ENCODE assay signal across 9 cellular contexts in the genomic region with DNA sequence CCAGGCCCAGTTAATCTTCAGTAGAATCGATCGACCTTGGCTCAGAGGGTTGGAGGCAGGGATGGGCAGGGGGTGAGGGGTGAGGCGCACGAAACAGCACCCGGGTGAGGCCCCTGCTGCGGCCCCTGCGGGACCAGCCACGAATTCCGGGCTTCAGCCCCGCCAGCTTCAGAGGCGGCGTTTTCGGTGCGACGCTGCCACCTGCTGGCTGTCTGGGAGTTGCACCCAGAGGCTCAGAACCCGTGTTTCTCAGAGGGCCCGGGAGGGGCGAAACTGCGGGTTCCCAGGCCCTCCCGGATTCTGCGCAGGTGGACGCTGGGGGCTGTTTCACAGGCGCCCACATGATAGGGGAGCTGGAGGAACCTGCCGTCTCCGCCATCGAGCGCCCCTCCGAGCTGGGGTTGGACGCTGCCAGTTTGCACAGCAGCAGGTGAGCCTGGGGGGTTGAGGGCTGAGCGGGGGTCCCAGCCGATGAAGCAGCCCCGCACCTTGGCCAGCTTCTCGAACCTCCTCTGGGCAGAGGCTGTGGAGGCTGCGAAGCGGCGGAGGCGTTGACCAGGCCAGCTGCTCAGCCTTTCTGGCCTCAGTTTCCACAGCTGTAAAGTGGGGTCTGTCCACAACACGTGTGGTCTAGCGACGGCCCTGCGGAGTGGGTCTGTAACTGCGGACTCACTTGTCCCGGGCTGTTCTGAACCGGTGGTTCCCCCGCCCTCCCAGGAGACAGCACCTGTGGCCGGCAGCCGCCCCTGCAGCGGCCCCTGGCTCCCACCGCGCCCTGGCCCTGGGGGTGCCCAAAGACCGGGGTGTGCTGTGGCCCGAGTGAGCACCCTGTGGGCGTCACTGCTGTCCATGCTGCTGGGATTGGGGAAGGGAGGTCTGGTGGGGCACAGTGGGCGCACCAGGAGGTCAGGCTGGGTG. TPM values are rescaled to one million over a fixed set of nuclear protein-coding genes. Genes with fewer than 3 reads are reported as not detected.
DNase-seq lines count a peak whose midpoint lies in the region; ATAC-seq and TF ChIP-seq lines count a peak whose summit lies in the region.
"Had no signal": no experiment of that assay in that cellular context is flagged by ENCODE, and none has a peak within 500 bp of the region (broad histone marks: within the 10 kb centered on the region; RNA-seq: fewer than 3 reads in every experiment).

No MANE protein-coding gene starts in this region.

- no peaks in the 10 kb centered on the region for H4K20me1 ChIP-seq in osteoblast (ENCODE audit: insufficient read depth, low read length)

- no peak overlapping the region for H3K4me3 Mint-ChIP-seq in activated T-helper 1 cell treated with anti-CD3 and anti-CD28 coated beads, Interleukin-12 subunit alpha, Interleukin-12 subunit beta, Interleukin-2, Interleukin-4 antibody, amounts not matched to agents 30 ng/mL and 10 ng/mL and 1 ng/mL, durations not matched to agents 14 hours and 24 hours and 36 hours

- intact Hi-C loops in activated T-helper 1 cell treated with anti-CD3 and anti-CD28 coated beads, Interleukin-12 subunit alpha, Interleukin-12 subunit beta, Interleukin-2, Interleukin-4 antibody, amounts not matched to agents 30 ng/mL and 10 ng/mL and 1 ng/mL, durations not matched to agents 14 hours and 24 hours and 36 hours (cut with micrococcal nuclease), result loop anchor here (1.0 to 5.0 kb wide), 5 partner anchors 37 to 168 kb away; no protein-coding TSS in a partner anchor

- peaks cover 17% of the 10 kb centered on the region for H3K9me3 Mint-ChIP-seq in activated T-helper 1 cell treated with anti-CD3 and anti-CD28 coated beads, Interleukin-12 subunit alpha, Interleukin-12 subunit beta, Interleukin-2, Interleukin-4 antibody, amounts not matched to agents 30 ng/mL and 10 ng/mL and 1 ng/mL, durations not matched to agents 14 hours and 24 hours and 36 hours

- H3K4me1 ChIP-seq in osteoblast (ENCODE audit: insufficient read depth, low read length) (no peaks in the 10 kb centered on the region), tibial nerve (peaks cover 0 to 46% (median 6%) of the 10 kb centered on the region in 4 donors)

- no peak for TF ChIP-seq POLR2A in tibial nerve (IDR thresholded peaks at IDR 0.05)

- TF ChIP-seq EP300 in tibial nerve (IDR thresholded peaks at IDR 0.05), result no peak

- peak; percentile 46 for ATAC-seq in GM21526 (IDR thresholded peaks at IDR 0.05; ENCODE audit: low FRiP score, unreplicated experiment)

- no peak overlapping the region for H2AFZ ChIP-seq in osteoblast (ENCODE audit: low read length)

- H3K36me3 ChIP-seq in osteoblast (ENCODE audit: insufficient read depth, low read length) (no peaks in the 10 kb centered on the region), tibial nerve (no peaks in the 10 kb centered on the region)

- H3K27ac ChIP-seq in osteoblast (ENCODE audit: low read depth, low read length), result no peak overlapping the region
- no peak overlapping the region for H3K27ac ChIP-seq in tibial nerve

- DNase-seq in EH (ENCODE audit: low read depth) (peak; percentile 63), HuH-7.5 (ENCODE audit: low spot score) (peak; percentile 99), RKO (ENCODE audit: low spot score) (peak; percentile 75), fibroblast of the conjunctiva (ENCODE audit: low read depth) (peak; percentile 32), osteoblast (ENCODE audit: insufficient read length, low spot score, missing footprints) (peak; percentile 100), tibial nerve (ENCODE audit: low spot score in 2 of 2) (peak; percentile 31 to 68)
- peak; percentile 71 for DNase-seq in activated T-helper 1 cell treated with anti-CD3 and anti-CD28 coated beads, Interleukin-12 subunit alpha, Interleukin-12 subunit beta, Interleukin-2, Interleukin-4 antibody, amounts not matched to agents 30 ng/mL and 10 ng/mL and 1 ng/mL, durations not matched to agents 14 hours and 24 hours and 36 hours (ENCODE audit: low spot score)

- H3K4me3 ChIP-seq in osteoblast (ENCODE audit: insufficient read depth, low read length) (no peak overlapping the region), tibial nerve (no peak overlapping the region)

- H3K36me3 Mint-ChIP-seq in activated T-helper 1 cell treated with anti-CD3 and anti-CD28 coated beads, Interleukin-12 subunit alpha, Interleukin-12 subunit beta, Interleukin-2, Interleukin-4 antibody, amounts not matched to agents 30 ng/mL and 10 ng/mL and 1 ng/mL, durations not matched to agents 14 hours and 24 hours and 36 hours (ENCODE audit: low read depth), result peaks cover 9% of the 10 kb centered on the region

- no peaks in the 10 kb centered on the region for H3K79me2 ChIP-seq in osteoblast (ENCODE audit: insufficient read depth, low read length)

- H3K4me2 ChIP-seq in osteoblast (ENCODE audit: insufficient read depth, low read length), result no peak overlapping the region

- peak overlapping the region; percentile 55 for H3K27ac Mint-ChIP-seq in activated T-helper 1 cell treated with anti-CD3 and anti-CD28 coated beads, Interleukin-12 subunit alpha, Interleukin-12 subunit beta, Interleukin-2, Interleukin-4 antibody, amounts not matched to agents 30 ng/mL and 10 ng/mL and 1 ng/mL, durations not matched to agents 14 hours and 24 hours and 36 hours

- peaks cover 7% of the 10 kb centered on the region for H3K4me1 Mint-ChIP-seq in activated T-helper 1 cell treated with anti-CD3 and anti-CD28 coated beads, Interleukin-12 subunit alpha, Interleukin-12 subunit beta, Interleukin-2, Interleukin-4 antibody, amounts not matched to agents 30 ng/mL and 10 ng/mL and 1 ng/mL, durations not matched to agents 14 hours and 24 hours and 36 hours (ENCODE audit: low read depth)

- peaks cover 66% of the 10 kb centered on the region for H3K27me3 Mint-ChIP-seq in activated T-helper 1 cell treated with anti-CD3 and anti-CD28 coated beads, Interleukin-12 subunit alpha, Interleukin-12 subunit beta, Interleukin-2, Interleukin-4 antibody, amounts not matched to agents 30 ng/mL and 10 ng/mL and 1 ng/mL, durations not matched to agents 14 hours and 24 hours and 36 hours (ENCODE audit: insufficient read depth)

- H3K27me3 ChIP-seq in osteoblast (ENCODE audit: insufficient read depth, low read length) (peaks cover 92% of the 10 kb centered on the region), tibial nerve (peaks cover 0 to 96% of the 10 kb centered on the region in 2 donors)

- H3K9me3 ChIP-seq in osteoblast (ENCODE audit: low read depth, low read length) (peaks cover 3% of the 10 kb centered on the region), tibial nerve (peaks cover 0 to 23% (median 4%) of the 10 kb centered on the region in 4 donors)

- TF ChIP-seq CTCF in osteoblast (IDR thresholded peaks at IDR 0.05; ENCODE audit: extremely low read depth, low read depth, low read length) (peak; percentile 79), tibial nerve (IDR thresholded peaks at IDR 0.05) (peak; percentile 87 to 98 (median 95))

- WGBS in tibial nerve, 2 donors, result 7 to 15% methylated on average over 4 to 36 of the region's 54 CpGs

RNA-seq across cellular contexts. Expression of gene BHLHE23, which starts 2.5 kb away (rescaled TPM):
- total RNA-seq in activated T-helper 1 cell treated with anti-CD3 and anti-CD28 coated beads, Interleukin-12 subunit alpha, Interleukin-12 subunit beta, Interleukin-2, Interleukin-4 antibody, amounts not matched to agents 30 ng/mL and 10 ng/mL and 1 ng/mL, durations not matched to agents 14 hours and 24 hours and 36 hours, result not detected in 2 replicates
- not detected in 2 replicates for total RNA-seq in osteoblast
- not detected for total RNA-seq in tibial nerve
- total RNA-seq: skeletal muscle tissue had no signal

RNA-seq across cellular contexts. Expression of gene SLC17A9, which starts 56.8 kb away (rescaled TPM):
- total RNA-seq in activated T-helper 1 cell treated with anti-CD3 and anti-CD28 coated beads, Interleukin-12 subunit alpha, Interleukin-12 subunit beta, Interleukin-2, Interleukin-4 antibody, amounts not matched to agents 30 ng/mL and 10 ng/mL and 1 ng/mL, durations not matched to agents 14 hours and 24 hours and 36 hours, result 7.6 and 8.6 TPM in 2 replicates
- 5.6 and 6.5 TPM in 2 replicates for total RNA-seq in osteoblast
- 10 to 100 TPM in 1 of 4 donors, 1 to 10 TPM in 3; 3.9 to 13.5 (median 4.5) TPM for total RNA-seq in tibial nerve
- total RNA-seq: skeletal muscle tissue had no signal

Comparison
In these comparisons a context has a peak if more than half of its experiments do, and no peak if none do; other contexts are left out.
1. DNase-seq: peak in every context shown above with its lines; median percentile 100 in osteoblast; 99 in HuH-7.5; 75 in RKO; 71 in activated T-helper 1 cell treated with anti-CD3 and anti-CD28 coated beads, Interleukin-12 subunit alpha, Interleukin-12 subunit beta, Interleukin-2, Interleukin-4 antibody, amounts not matched to agents 30 ng/mL and 10 ng/mL and 1 ng/mL, durations not matched to agents 14 hours and 24 hours and 36 hours; 63 in EH; 50 in tibial nerve; 32 in fibroblast of the conjunctiva.